16 cellular contexts compared by ENCODE assay signal in the genomic region with DNA sequence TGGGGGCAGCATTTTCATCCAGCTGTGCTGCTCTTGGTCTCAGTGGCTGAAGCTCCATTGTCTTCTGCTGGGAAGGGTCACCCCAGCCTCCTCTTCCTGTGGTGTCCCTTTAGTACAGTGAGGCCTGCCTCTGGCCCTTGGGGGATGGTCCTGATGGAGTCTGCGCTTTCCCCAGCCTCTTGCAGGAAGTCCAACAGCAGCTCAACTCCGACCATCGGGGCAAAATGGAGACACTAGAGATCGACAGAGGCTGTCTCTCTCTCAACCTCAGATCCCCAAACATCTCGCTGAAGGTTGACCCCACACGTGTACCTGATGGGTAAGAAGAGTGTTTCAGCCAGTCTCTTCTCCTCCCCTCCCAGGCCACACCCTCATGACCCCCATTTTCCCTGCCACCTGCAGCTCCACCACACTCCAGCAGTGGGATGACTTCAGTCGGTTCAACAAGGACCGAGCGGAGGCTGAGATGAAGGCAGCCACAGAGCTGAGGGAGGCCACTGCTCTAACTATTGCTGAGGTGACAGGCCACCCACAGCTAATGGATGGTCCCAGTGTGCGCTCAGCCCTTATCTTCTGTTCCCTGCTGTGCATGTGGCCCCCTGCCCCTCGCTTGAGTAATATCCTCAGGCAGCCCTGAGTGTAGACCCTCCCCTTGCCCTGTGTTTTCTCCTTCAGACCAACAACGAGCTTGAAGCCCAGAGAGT. TPM values are rescaled to one million over a fixed set of nuclear protein-coding genes. Genes with fewer than 3 reads are reported as not detected.
DNase-seq lines count a peak whose midpoint lies in the region; ATAC-seq, FAIRE-seq and TF ChIP-seq lines count a peak whose summit lies in the region.
"Had no signal": no experiment of that assay in that cellular context is flagged by ENCODE, and none has a peak within 500 bp of the region (broad histone marks: within the 10 kb centered on the region; RNA-seq: fewer than 3 reads in every experiment).

No MANE protein-coding gene starts in this region.

- no peak overlapping the region for H3K4me3 ChIP-seq in colonic mucosa

- no peak overlapping the region for H3K27ac ChIP-seq in colonic mucosa
- H3K27ac ChIP-seq: brain microvascular endothelial cell had no signal

- POLR2A ChIA-PET in T-cell (lab: Charles Lee): no interaction called here

- H3K9me3 Mint-ChIP-seq in activated T-cell treated with anti-CD3 and anti-CD28 coated beads, Interleukin-2, amount 50 U/mL, for 72 hours: no peaks in the 10 kb centered on the region
- no peaks in the 10 kb centered on the region for H3K9me3 Mint-ChIP-seq in activated T-cell treated with anti-CD3 and anti-CD28 coated beads, Interleukin-2, amount 50 U/mL, for 24 hours
- no peaks in the 10 kb centered on the region for H3K9me3 Mint-ChIP-seq in T-cell
- no peaks in the 10 kb centered on the region for H3K9me3 Mint-ChIP-seq in stimulated activated effector memory CD8-positive, alpha-beta T cell treated with anti-CD3 and anti-CD28 coated beads, Interleukin-12 subunit alpha, Interleukin-12 subunit beta, amount 100 ng/mL, for 72 hours

- intact Hi-C loops in colonic mucosa (cut with DNase I): loop anchor here (10.0 kb wide), 1 partner anchor 152 kb away; a partner anchor contains a TSS

- TF ChIP-seq CTCF in colonic mucosa (IDR thresholded peaks at IDR 0.05): no peak

- peak overlapping the region; percentile 31 to 57 for H3K4me3 Mint-ChIP-seq in activated T-cell treated with anti-CD3 and anti-CD28 coated beads, Interleukin-2, amount 50 U/mL, for 72 hours
- no peak overlapping the region for H3K4me3 Mint-ChIP-seq in activated T-cell treated with anti-CD3 and anti-CD28 coated beads, Interleukin-2, amount 50 U/mL, for 24 hours
- H3K4me3 Mint-ChIP-seq in T-cell: peak overlapping the region; percentile 48 to 63 (median 61)
- H3K4me3 Mint-ChIP-seq in stimulated activated effector memory CD8-positive, alpha-beta T cell treated with anti-CD3 and anti-CD28 coated beads, Interleukin-12 subunit alpha, Interleukin-12 subunit beta, amount 100 ng/mL, for 72 hours: peak overlapping the region; percentile 35

- no peaks in the 10 kb centered on the region for H3K36me3 ChIP-seq in colonic mucosa

- H3K27me3 Mint-ChIP-seq in activated T-cell treated with anti-CD3 and anti-CD28 coated beads, Interleukin-2, amount 50 U/mL, for 72 hours (ENCODE audit: low read depth): peaks cover 19% of the 10 kb centered on the region
- H3K27me3 Mint-ChIP-seq in activated T-cell treated with anti-CD3 and anti-CD28 coated beads, Interleukin-2, amount 50 U/mL, for 24 hours: peaks cover 38% of the 10 kb centered on the region
- H3K27me3 Mint-ChIP-seq in T-cell: peaks cover 23 to 39% of the 10 kb centered on the region in 2 donors

- peaks cover 15% of the 10 kb centered on the region for H3K4me1 Mint-ChIP-seq in activated T-cell treated with anti-CD3 and anti-CD28 coated beads, Interleukin-2, amount 50 U/mL, for 72 hours (ENCODE audit: low read depth)
- H3K4me1 Mint-ChIP-seq in activated T-cell treated with anti-CD3 and anti-CD28 coated beads, Interleukin-2, amount 50 U/mL, for 24 hours (ENCODE audit: low read depth): peaks cover 22% of the 10 kb centered on the region
- H3K4me1 Mint-ChIP-seq in T-cell: peaks cover 22 to 28% (median 23%) of the 10 kb centered on the region in 3 donors
- peaks cover 18% of the 10 kb centered on the region for H3K4me1 Mint-ChIP-seq in stimulated activated effector memory CD8-positive, alpha-beta T cell treated with anti-CD3 and anti-CD28 coated beads, Interleukin-12 subunit alpha, Interleukin-12 subunit beta, amount 100 ng/mL, for 72 hours

- CTCF ChIA-PET in T-cell (lab: Charles Lee): interaction anchor here in 1 of 2 donors (0.6 kb wide), 1 partner anchor 12 kb away, joined by 3 read pairs; no protein-coding TSS in a partner anchor

- H3K9me3 ChIP-seq in colonic mucosa: no peaks in the 10 kb centered on the region

- no peak for ATAC-seq in activated T-cell treated with anti-CD3 and anti-CD28 coated beads, Interleukin-2, amount 50 U/mL, for 72 hours (replicated peaks in 1 of 2)
- ATAC-seq in T-cell (replicated peaks in 1 of 4) (no peak), left lobe of liver (no peak)
- no peak for ATAC-seq in stimulated activated effector memory CD8-positive, alpha-beta T cell treated with anti-CD3 and anti-CD28 coated beads, Interleukin-12 subunit alpha, Interleukin-12 subunit beta, amount 100 ng/mL, for 72 hours

- H3K4me1 ChIP-seq in colonic mucosa: no peaks in the 10 kb centered on the region

- DNase-seq in activated T-cell treated with anti-CD3 and anti-CD28 coated beads, Interleukin-2, amount 50 U/mL, for 72 hours: no peak
- DNase-seq in activated T-cell treated with anti-CD3 and anti-CD28 coated beads, Interleukin-2, amount 50 U/mL, for 24 hours: no peak
- DNase-seq in T-cell: no peak
- DNase-seq in left lobe of liver (ENCODE audit: low spot score): peak; percentile 41
- peak in 1 of 2 donors; percentile 46 for DNase-seq in stimulated activated effector memory CD8-positive, alpha-beta T cell treated with anti-CD3 and anti-CD28 coated beads, Interleukin-12 subunit alpha, Interleukin-12 subunit beta, amount 100 ng/mL, for 72 hours (ENCODE audit: low spot score in 2 of 2)
- no peak for DNase-seq in RCC 7860 (ENCODE audit: low spot score)
- DNase-seq in NCI-H2081 (lab: John Stamatoyannopoulos, UW): no peak
- no peak for DNase-seq in colonic mucosa
- DNase-seq: brain microvascular endothelial cell; effector CD8-positive, alpha-beta T cell; HCEC 1CT; NCI-H146; NCI-H446 treated with DMSO at 0.1 percent for 48 hours; stimulated activated CD4-positive, alpha-beta T cell treated with anti-CD3 and anti-CD28 coated beads, Interleukin-12 subunit alpha, Interleukin-12 subunit beta, amount 100 ng/mL, for 4 hours had no signal

- peaks cover 2 to 7% of the 10 kb centered on the region in 2 donors for H3K36me3 Mint-ChIP-seq in activated T-cell treated with anti-CD3 and anti-CD28 coated beads, Interleukin-2, amount 50 U/mL, for 72 hours (ENCODE audit: insufficient read depth in 2 of 2)
- H3K36me3 Mint-ChIP-seq in activated T-cell treated with anti-CD3 and anti-CD28 coated beads, Interleukin-2, amount 50 U/mL, for 24 hours (ENCODE audit: low read depth): peaks cover 19% of the 10 kb centered on the region
- no peaks in the 10 kb centered on the region for H3K36me3 Mint-ChIP-seq in T-cell
- peaks cover 26% of the 10 kb centered on the region for H3K36me3 Mint-ChIP-seq in stimulated activated effector memory CD8-positive, alpha-beta T cell treated with anti-CD3 and anti-CD28 coated beads, Interleukin-12 subunit alpha, Interleukin-12 subunit beta, amount 100 ng/mL, for 72 hours

- H3K27me3 ChIP-seq in colonic mucosa: no peaks in the 10 kb centered on the region
- H3K27me3 ChIP-seq: brain microvascular endothelial cell had no signal

- FAIRE-seq in RCC 7860 (lab: Jason Lieb, UNC): no peak

- H3K9ac ChIP-seq in colonic mucosa (ENCODE audit: low read depth in 2 of 2, low read length in 2 of 2): no peak overlapping the region

- no peak overlapping the region for H3K27ac Mint-ChIP-seq in activated T-cell treated with anti-CD3 and anti-CD28 coated beads, Interleukin-2, amount 50 U/mL, for 72 hours
- no peak overlapping the region for H3K27ac Mint-ChIP-seq in activated T-cell treated with anti-CD3 and anti-CD28 coated beads, Interleukin-2, amount 50 U/mL, for 24 hours
- no peak overlapping the region for H3K27ac Mint-ChIP-seq in T-cell
- peak overlapping the region; percentile 70 for H3K27ac Mint-ChIP-seq in stimulated activated effector memory CD8-positive, alpha-beta T cell treated with anti-CD3 and anti-CD28 coated beads, Interleukin-12 subunit alpha, Interleukin-12 subunit beta, amount 100 ng/mL, for 72 hours

RNA-seq across cellular contexts. Expression of a gene that starts 2.0 kb away (rescaled TPM):
- 10 to 100 TPM; 23.2 to 28.9 TPM for total RNA-seq in activated T-cell treated with anti-CD3 and anti-CD28 coated beads, Interleukin-2, amount 50 U/mL, for 72 hours
- total RNA-seq in T-cell (10 to 100 TPM; 19.0 to 30.2 (median 28.1) TPM), left lobe of liver (9.0 TPM), colonic mucosa (10 to 100 TPM; 30.4 to 33.0 TPM)

RNA-seq across cellular contexts. Expression of a gene that starts 2.8 kb away (rescaled TPM):
- total RNA-seq in activated T-cell treated with anti-CD3 and anti-CD28 coated beads, Interleukin-2, amount 50 U/mL, for 72 hours: under 1 TPM; 0.17 to 0.37 TPM
- total RNA-seq in T-cell (under 1 TPM in 1 of 5 donors, not detected in 4; 0.18 TPM), left lobe of liver (not detected), colonic mucosa (under 1 TPM in 1 of 2 donors, not detected in 1; 0.13 TPM)
- total RNA-seq: fibroblast of villous mesenchyme, SK-MEL-5 had no signal

RNA-seq across cellular contexts. Expression of a gene that starts 38.3 kb away (rescaled TPM):
- under 1 TPM; 0.07 to 0.09 TPM for total RNA-seq in activated T-cell treated with anti-CD3 and anti-CD28 coated beads, Interleukin-2, amount 50 U/mL, for 72 hours
- under 1 TPM in 4 of 5 donors, not detected in 1; 0.08 to 0.15 (median 0.09) TPM for total RNA-seq in T-cell
- total RNA-seq in left lobe of liver: 0.50 TPM
- total RNA-seq in colonic mucosa: 1 to 10 TPM; 1.1 to 2.1 TPM
